In genomic region chr7:150909192-150909591, GRCh38 we compare ENCODE assay signal across 13 cellular contexts. TPM values are rescaled to one million over a fixed set of nuclear protein-coding genes. Genes with fewer than 3 reads are reported as not detected.
DNase-seq lines count a peak whose midpoint lies in the region; ATAC-seq lines count a peak whose summit lies in the region.
"Had no signal": no experiment of that assay in that cellular context is flagged by ENCODE, and none has a peak within 500 bp of the region (broad histone marks: within the 10 kb centered on the region; RNA-seq: fewer than 3 reads in every experiment).

No MANE protein-coding gene starts in this region.

- no peak overlapping the region for H3K9ac ChIP-seq in BLaER1

- H3K27me3 ChIP-seq in BLaER1 = no peaks in the 10 kb centered on the region

- H4K20me1 ChIP-seq in BLaER1 = no peaks in the 10 kb centered on the region

- peaks cover 23% of the 10 kb centered on the region for H3K27me3 Mint-ChIP-seq in central memory CD8-positive, alpha-beta T cell

- H3K4me2 ChIP-seq in BLaER1 = peak overlapping the region; percentile 11

- DNase-seq in GF-D8 (lab: John Stamatoyannopoulos, UW) = peak; percentile 22
- peak; percentile 16 for DNase-seq in UCSD-AML1 (lab: John Stamatoyannopoulos, UW; ENCODE audit: unreplicated experiment)
- peak in 1 of 2 donors; percentile 35 for DNase-seq in central memory CD8-positive, alpha-beta T cell (ENCODE audit: low spot score in 2 of 2)
- no peak for DNase-seq in Right ventricle myocardium inferior (ENCODE audit: missing footprints)
- DNase-seq in hypothalamus (lab: John Stamatoyannopoulos, UW) = no peak
- DNase-seq in CD1c-positive myeloid dendritic cell (ENCODE audit: extremely low spot score) = no peak
- DNase-seq in ecto neural progenitor cell (ENCODE audit: low spot score) = no peak
- DNase-seq: kidney, mucosa of descending colon, NCI-H1694 treated with DMSO at 0.1 percent for 48 hours, NCI-H524 had no signal

- H3K36me3 Mint-ChIP-seq in central memory CD8-positive, alpha-beta T cell (ENCODE audit: insufficient read depth) = peaks cover 8% of the 10 kb centered on the region

- H3K4me3 ChIP-seq in BLaER1 = no peak overlapping the region
- H3K4me3 ChIP-seq: mucosa of descending colon had no signal

- ATAC-seq in central memory CD8-positive, alpha-beta T cell (replicated peaks; ENCODE audit: extremely low read depth, poor library complexity, severe bottlenecking) = peak; percentile 96
- ATAC-seq in Right ventricle myocardium inferior = no peak
- ATAC-seq: mucosa of descending colon had no signal

- H3K4me3 Mint-ChIP-seq in central memory CD8-positive, alpha-beta T cell = peak overlapping the region; percentile 8

- H3K4me1 ChIP-seq in BLaER1 = peaks cover 19% of the 10 kb centered on the region

- H3K27ac Mint-ChIP-seq in central memory CD8-positive, alpha-beta T cell (ENCODE audit: low read depth) = peak overlapping the region; percentile 49

- no peaks in the 10 kb centered on the region for H3K9me3 ChIP-seq in BLaER1
- H3K9me3 ChIP-seq: mucosa of descending colon had no signal

- intact Hi-C loops in Right ventricle myocardium inferior (cut with DNase I) = no loop called here

- no peak overlapping the region for H3K27ac ChIP-seq in BLaER1

- H3K4me1 Mint-ChIP-seq in central memory CD8-positive, alpha-beta T cell = peaks cover 15% of the 10 kb centered on the region

- H3K36me3 ChIP-seq in BLaER1 = no peaks in the 10 kb centered on the region

- H3K9me3 Mint-ChIP-seq in central memory CD8-positive, alpha-beta T cell = no peaks in the 10 kb centered on the region

RNA-seq across cellular contexts. Expression of gene AOC1, which starts 56.9 kb away (rescaled TPM):
- total RNA-seq in Right ventricle myocardium inferior = 0.27 TPM
- total RNA-seq: glomerular endothelial cell had no signal

Comparison
In these comparisons a context has a peak if more than half of its experiments do, and no peak if none do; other contexts are left out.
1. DNase-seq: peak in GF-D8 (single experiment) and UCSD-AML1 (single experiment); none in Right ventricle myocardium inferior (single experiment), hypothalamus (0 of 51), CD1c-positive myeloid dendritic cell (single experiment) and ecto neural progenitor cell (single experiment).